20 cellular contexts compared by ENCODE assay signal in the genomic region with DNA sequence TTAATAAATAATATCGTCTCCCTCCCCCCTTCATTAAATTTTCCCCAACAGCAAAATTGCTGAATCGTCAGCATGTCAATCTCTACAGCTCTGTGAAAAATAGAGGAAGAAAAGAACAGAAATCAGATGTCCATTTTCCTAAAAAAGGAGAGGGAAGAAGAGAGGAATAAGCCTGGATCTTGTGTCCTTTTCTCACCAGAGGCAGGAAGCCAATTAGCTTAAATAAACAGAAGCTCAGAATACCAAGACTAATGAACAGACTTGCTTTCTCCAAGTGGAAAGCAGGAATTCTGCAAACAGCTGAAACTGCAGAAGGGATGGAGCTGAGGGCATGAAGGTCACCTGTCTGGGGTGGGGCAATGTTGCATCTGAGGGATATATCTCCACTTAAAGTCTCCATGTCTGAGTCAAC.
DNase-seq lines count a peak whose midpoint lies in the region; ATAC-seq, FAIRE-seq and TF ChIP-seq lines count a peak whose summit lies in the region.
"Had no signal": no experiment of that assay in that cellular context is flagged by ENCODE, and none has a peak within 500 bp of the region (broad histone marks: within the 10 kb centered on the region; RNA-seq: fewer than 3 reads in every experiment).

No MANE protein-coding gene starts in this region.

- CTCF ChIA-PET in SK-N-SH (lab: Yijun Ruan, JAX) (no interaction called here), HEK293T (lab: Yijun Ruan, JAX) (no interaction called here)
- CTCF ChIA-PET in activated CD8-positive, alpha-beta T cell treated with anti-CD3 and anti-CD28 coated beads for 36 hours (lab: Charles Lee), result interaction anchor here (1.7 kb wide), 1 partner anchor 266 kb away, joined by 4 read pairs; a partner anchor contains a TSS

- H3K9me3 ChIP-seq in H9 (ENCODE audit: control insufficient read depth, low read depth, low read length) (no peaks in the 10 kb centered on the region), SK-N-SH (no peaks in the 10 kb centered on the region), pancreas (no peaks in the 10 kb centered on the region)
- H3K9me3 ChIP-seq: vagina had no signal

- peak overlapping the region in 1 of 3 experiments; percentile 98; a peak in 2 of 7 replicates for H3K27ac Mint-ChIP-seq in H9
- H3K27ac Mint-ChIP-seq in activated CD8-positive, alpha-beta T cell treated with anti-CD3 and anti-CD28 coated beads for 36 hours, result no peak overlapping the region
- H3K27ac Mint-ChIP-seq: naive B cell; stimulated activated memory B cell treated with anti-CD40 and anti-IgM and Interleukin-4, amounts not matched to agents 10 μg/mL and 1 μg/mL and 100 μg/mL, for 72 hours had no signal

- no peak overlapping the region for H3K9ac ChIP-seq in H9 (ENCODE audit: extremely low read depth, insufficient read length, low read length)
- H3K9ac ChIP-seq in SK-N-SH, result no peak overlapping the region

- TF ChIP-seq RAD21 in SK-N-SH (IDR thresholded peaks at IDR 0.05; ENCODE audit: low read length), result no peak

- no peak overlapping the region for H4K91ac ChIP-seq in H9 (ENCODE audit: insufficient read length, low read depth, low read length)

- peak overlapping the region; percentile 29 for H2BK5ac ChIP-seq in H9 (ENCODE audit: insufficient read length, low read length)

- H4K20me1 ChIP-seq in H9 (ENCODE audit: control insufficient read depth, insufficient read depth, insufficient read length), result no peaks in the 10 kb centered on the region
- H4K20me1 ChIP-seq in SK-N-SH (ENCODE audit: insufficient read depth), result no peaks in the 10 kb centered on the region

- H3K23me2 ChIP-seq in H9 (ENCODE audit: insufficient read length, low read depth, low read length, poor library complexity, severe bottlenecking), result no peaks in the 10 kb centered on the region

- no peak for TF ChIP-seq EP300 in SK-N-SH (IDR thresholded peaks at IDR 0.05; ENCODE audit: borderline replicate concordance in 1 of 2, low read depth in 1 of 2, low read length in 1 of 2)

- H3K4me2 ChIP-seq in H9 (ENCODE audit: insufficient read depth, insufficient read length, low read length) (peak overlapping the region; percentile 30), SK-N-SH (peak overlapping the region; percentile 45)

- DNase-seq in H9, result no peak
- no peak for DNase-seq in SK-N-SH
- peak; percentile 79 for DNase-seq in kidney glomerular epithelial cell (lab: John Stamatoyannopoulos, UW)
- DNase-seq in pancreas, result no peak
- DNase-seq in activated CD8-positive, alpha-beta T cell treated with anti-CD3 and anti-CD28 coated beads for 36 hours, result no peak
- DNase-seq in HEK293T (ENCODE audit: extremely low spot score), result no peak
- DNase-seq: dorsolateral prefrontal cortex; foreskin fibroblast; naive B cell; NCI-H2029; NK-92 treated with Interleukin-12 subunit alpha and Interleukin-12 subunit beta, amount 100 ng/mL, for 24 hours; Right ventricle myocardium superior; T1000 had no signal

- H3F3A ChIP-seq in SK-N-SH (replicated peaks; ENCODE audit: insufficient read depth), result peaks cover 5% of the 10 kb centered on the region

- H3K18ac ChIP-seq in H9 (ENCODE audit: insufficient read length, low read depth, low read length), result no peak overlapping the region

- ATAC-seq in pancreas, result peak; percentile 22 to 57 (median 36)
- ATAC-seq in activated CD8-positive, alpha-beta T cell treated with anti-CD3 and anti-CD28 coated beads for 36 hours, result no peak
- ATAC-seq in HG02571 (IDR thresholded peaks at IDR 0.05; ENCODE audit: unreplicated experiment), result no peak
- ATAC-seq in HG02678 (IDR thresholded peaks at IDR 0.05; ENCODE audit: unreplicated experiment), result no peak
- ATAC-seq: sciatic nerve; stimulated activated memory B cell treated with anti-CD40 and anti-IgM and Interleukin-4, amounts not matched to agents 10 μg/mL and 1 μg/mL and 100 μg/mL, for 72 hours had no signal

- no peaks in the 10 kb centered on the region for H3K36me3 ChIP-seq in SK-N-SH (replicated peaks in 1 of 2; ENCODE audit: control insufficient read depth in 1 of 2, insufficient read depth in 2 of 2, low read length in 1 of 2)
- no peaks in the 10 kb centered on the region for H3K36me3 ChIP-seq in pancreas
- H3K36me3 ChIP-seq: vagina had no signal

- peaks cover 6% of the 10 kb centered on the region for H3K4me1 ChIP-seq in H9 (ENCODE audit: insufficient read depth, low read length)
- peaks cover 0 to 9% of the 10 kb centered on the region in 2 experiments; a peak in 1 of 4 replicates for H3K4me1 ChIP-seq in SK-N-SH (ENCODE audit: control insufficient read depth in 1 of 2, insufficient read depth in 2 of 2, low read depth in 1 of 2, low read length in 1 of 2)
- peaks cover 0 to 9% (median 4%) of the 10 kb centered on the region in 3 donors for H3K4me1 ChIP-seq in pancreas
- H3K4me1 ChIP-seq: vagina had no signal

- intact Hi-C loops in pancreas (cut with DNase I), result no loop called here
- intact Hi-C loops in activated CD8-positive, alpha-beta T cell treated with anti-CD3 and anti-CD28 coated beads for 36 hours (cut with micrococcal nuclease), result no loop called here

- no peaks in the 10 kb centered on the region for H3K27me3 Mint-ChIP-seq in H9 (ENCODE audit: low read depth)
- H3K27me3 Mint-ChIP-seq in activated CD8-positive, alpha-beta T cell treated with anti-CD3 and anti-CD28 coated beads for 36 hours, result no peaks in the 10 kb centered on the region
- H3K27me3 Mint-ChIP-seq: naive B cell; stimulated activated memory B cell treated with anti-CD40 and anti-IgM and Interleukin-4, amounts not matched to agents 10 μg/mL and 1 μg/mL and 100 μg/mL, for 72 hours had no signal

- FAIRE-seq in pancreas (lab: Jason Lieb, UNC), result no peak
- FAIRE-seq: astrocyte, GM12891 had no signal

- no peak overlapping the region for H3K4me3 ChIP-seq in SK-N-SH (ENCODE audit: low read depth in 2 of 2, low read length in 1 of 2)
- H3K4me3 ChIP-seq in pancreas, result peak overlapping the region in 1 of 4 donors; percentile 15
- H3K4me3 ChIP-seq: dorsolateral prefrontal cortex, vagina had no signal

- H2AFZ ChIP-seq in H9 (ENCODE audit: low read length) (no peak overlapping the region), SK-N-SH (ENCODE audit: low read depth) (peak overlapping the region; percentile 21; the same call in 1 of the 2 replicates)

- H2BK20ac ChIP-seq in H9 (ENCODE audit: low read depth, low read length, poor library complexity, severe bottlenecking), result no peak overlapping the region

- no peaks in the 10 kb centered on the region for H3K79me2 ChIP-seq in H9 (ENCODE audit: insufficient read depth, low read length)
- H3K79me2 ChIP-seq in SK-N-SH (ENCODE audit: insufficient read depth), result no peaks in the 10 kb centered on the region

- no peaks in the 10 kb centered on the region for H3K79me1 ChIP-seq in H9 (ENCODE audit: insufficient read depth, low read depth, low read length, poor library complexity, severe bottlenecking)

- no peak overlapping the region for H2AK5ac ChIP-seq in H9 (ENCODE audit: insufficient read length, low read length)

- H3K14ac ChIP-seq in H9 (ENCODE audit: insufficient read depth, low read length), result no peak overlapping the region

- H3K4me3 Mint-ChIP-seq in H9, result peak overlapping the region in 1 of 2 experiments; percentile 38; a peak in 1 of 5 replicates
- no peak overlapping the region for H3K4me3 Mint-ChIP-seq in activated CD8-positive, alpha-beta T cell treated with anti-CD3 and anti-CD28 coated beads for 36 hours
- H3K4me3 Mint-ChIP-seq: naive B cell; stimulated activated memory B cell treated with anti-CD40 and anti-IgM and Interleukin-4, amounts not matched to agents 10 μg/mL and 1 μg/mL and 100 μg/mL, for 72 hours had no signal

- no peaks in the 10 kb centered on the region for H3K27me3 ChIP-seq in H9 (ENCODE audit: insufficient read depth, low read length)
- no peaks in the 10 kb centered on the region for H3K27me3 ChIP-seq in SK-N-SH (ENCODE audit: insufficient read depth)
- no peaks in the 10 kb centered on the region for H3K27me3 ChIP-seq in pancreas
- H3K27me3 ChIP-seq: dorsolateral prefrontal cortex, vagina had no signal

- H3K4me1 Mint-ChIP-seq in H9, result peaks cover 28 to 30% of the 10 kb centered on the region in 2 experiments
- H3K4me1 Mint-ChIP-seq in activated CD8-positive, alpha-beta T cell treated with anti-CD3 and anti-CD28 coated beads for 36 hours (ENCODE audit: low read depth), result no peaks in the 10 kb centered on the region
- H3K4me1 Mint-ChIP-seq: naive B cell; stimulated activated memory B cell treated with anti-CD40 and anti-IgM and Interleukin-4, amounts not matched to agents 10 μg/mL and 1 μg/mL and 100 μg/mL, for 72 hours had no signal

- H3K23ac ChIP-seq in H9 (ENCODE audit: insufficient read length, low read depth, low read length), result no peak overlapping the region

- peaks cover 0 to 18% (median 10%) of the 10 kb centered on the region in 3 experiments; a peak in 5 of 7 replicates for H3K36me3 Mint-ChIP-seq in H9 (ENCODE audit: insufficient read depth in 1 of 3, low read depth in 3 of 3)
- no peaks in the 10 kb centered on the region for H3K36me3 Mint-ChIP-seq in activated CD8-positive, alpha-beta T cell treated with anti-CD3 and anti-CD28 coated beads for 36 hours (ENCODE audit: low read depth)
- H3K36me3 Mint-ChIP-seq: naive B cell; stimulated activated memory B cell treated with anti-CD40 and anti-IgM and Interleukin-4, amounts not matched to agents 10 μg/mL and 1 μg/mL and 100 μg/mL, for 72 hours had no signal

- POLR2A ChIA-PET in SK-N-SH (lab: Yijun Ruan, JAX), result no interaction called here
- POLR2A ChIA-PET in activated CD8-positive, alpha-beta T cell treated with anti-CD3 and anti-CD28 coated beads for 36 hours (lab: Charles Lee), result no interaction called here
- POLR2A ChIA-PET in HEK293T (lab: Yijun Ruan, JAX), result no interaction called here

- no peak overlapping the region for H4K5ac ChIP-seq in H9 (ENCODE audit: insufficient read length, low read depth, low read length)

- 100% methylated on average over 1 of the region's 2 CpGs for WGBS in H9 (ENCODE audit: extremely low coverage, insufficient read length, low lambda C conversion rate)
- WGBS in SK-N-SH (ENCODE audit: low lambda C conversion rate), result 21% methylated on average over 2 of the region's 2 CpGs
- 0 to 6% methylated on average over 2 of the region's 2 CpGs for WGBS in pancreas, 2 donors

- H4K8ac ChIP-seq in H9 (replicated peaks; ENCODE audit: insufficient read length, low read depth, low read length), result no peak overlapping the region

- H3K4ac ChIP-seq in H9 (ENCODE audit: low read depth, low read length), result no peak overlapping the region

- H2BK12ac ChIP-seq in H9 (ENCODE audit: insufficient read length, low read depth, low read length), result no peak overlapping the region

- H2BK15ac ChIP-seq in H9 (ENCODE audit: low read depth, low read length), result no peak overlapping the region

- TF ChIP-seq CTCF in H9 (conservative IDR thresholded peaks at IDR 0.05), result no peak
- TF ChIP-seq CTCF in SK-N-SH (IDR thresholded peaks at IDR 0.05), result no peak
- no peak for TF ChIP-seq CTCF in pancreas (IDR thresholded peaks at IDR 0.05)
- no peak for TF ChIP-seq CTCF in activated CD8-positive, alpha-beta T cell treated with anti-CD3 and anti-CD28 coated beads for 36 hours (IDR thresholded peaks at IDR 0.05)

- peaks cover 13 to 18% of the 10 kb centered on the region in 2 experiments; a peak in 4 of 5 replicates for H3K9me3 Mint-ChIP-seq in H9
- H3K9me3 Mint-ChIP-seq in activated CD8-positive, alpha-beta T cell treated with anti-CD3 and anti-CD28 coated beads for 36 hours, result peaks cover 9% of the 10 kb centered on the region

- H3K27ac ChIP-seq in H9 (ENCODE audit: insufficient read length, low read depth, low read length) (no peak overlapping the region), SK-N-SH (ENCODE audit: low read depth in 2 of 2, low read length in 1 of 2) (peak overlapping the region in 1 of 2 experiments; percentile 45; a peak in 2 of 4 replicates), pancreas (peak overlapping the region in 2 of 4 donors; percentile 26 to 50)
- H3K27ac ChIP-seq: dorsolateral prefrontal cortex, vagina had no signal

- no peak overlapping the region for H3T11ph ChIP-seq in H9 (ENCODE audit: low read length)

- no peak overlapping the region for H3K56ac ChIP-seq in H9 (ENCODE audit: insufficient read length, low read depth, low read length)

- no peaks in the 10 kb centered on the region for H3K9me2 ChIP-seq in SK-N-SH

- H2BK120ac ChIP-seq in H9 (ENCODE audit: low read depth, low read length, poor library complexity, severe bottlenecking), result no peak overlapping the region

Comparison
In these comparisons a context has a peak if more than half of its experiments do, and no peak if none do; other contexts are left out.
1. ATAC-seq: peak in pancreas (4 of 4); none in activated CD8-positive, alpha-beta T cell treated with anti-CD3 and anti-CD28 coated beads for 36 hours (single experiment), HG02571 (single experiment) and HG02678 (single experiment).